26 cellular contexts compared by ENCODE assay signal in the genomic region with DNA sequence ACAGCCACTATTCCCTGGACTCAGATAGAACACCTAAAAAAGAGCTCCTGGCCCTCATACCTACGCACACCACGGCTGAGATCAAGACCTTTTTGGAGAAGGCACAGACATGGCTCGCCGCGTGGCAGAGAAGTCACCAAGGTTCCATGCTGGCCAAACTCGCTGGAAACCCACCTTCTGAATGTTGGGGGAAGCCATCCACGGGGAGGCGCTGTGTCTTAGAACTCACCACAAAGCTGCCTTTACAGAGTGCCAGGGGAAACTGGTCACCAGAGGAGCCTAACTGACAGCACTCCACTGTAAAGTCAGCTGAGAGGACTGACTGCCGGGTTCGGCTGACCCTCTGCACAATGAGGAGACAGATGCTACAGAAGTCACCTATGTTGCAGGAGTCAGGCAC.
DNase-seq lines count a peak whose midpoint lies in the region; ATAC-seq, FAIRE-seq and TF ChIP-seq lines count a peak whose summit lies in the region.
"Had no signal": no experiment of that assay in that cellular context is flagged by ENCODE, and none has a peak within 500 bp of the region (broad histone marks: within the 10 kb centered on the region; RNA-seq: fewer than 3 reads in every experiment).

No MANE protein-coding gene starts in this region.

- CTCF ChIA-PET in HepG2 (lab: Yijun Ruan, JAX; ENCODE audit: low intra/inter-chr PET ratio, low total read pairs), result no interaction called here
- CTCF ChIA-PET in OCI-LY7 (lab: Charles Lee; ENCODE audit: unreplicated experiment), result no interaction called here

- no peaks in the 10 kb centered on the region for H3K9me2 ChIP-seq in OCI-LY7 (ENCODE audit: insufficient read depth, low read length)

- H3K27me3 ChIP-seq in HepG2 (ENCODE audit: control insufficient read depth in 1 of 2, insufficient read depth in 2 of 2, low read length in 2 of 2) (no peaks in the 10 kb centered on the region), right lobe of liver (no peaks in the 10 kb centered on the region)

- H3K4me2 ChIP-seq in HepG2 (ENCODE audit: low read depth, low read length) (no peak overlapping the region), OCI-LY7 (ENCODE audit: low read length) (no peak overlapping the region)
- H3K4me2 ChIP-seq: smooth muscle cell had no signal

- BruUV-seq in HepG2 (replicated peaks; lab: Mats Ljungman, UMichigan), result no TSS peak
- no TSS peak for BruUV-seq in OCI-LY7 (replicated peaks; lab: Mats Ljungman, UMichigan)

- H3K79me2 ChIP-seq in HepG2 (ENCODE audit: insufficient read depth, low read length) (no peaks in the 10 kb centered on the region), OCI-LY7 (ENCODE audit: insufficient read depth, low read depth, low read length) (no peaks in the 10 kb centered on the region)

- WGBS in HepG2 (ENCODE audit: low lambda C conversion rate), result 51% methylated on average over 7 of the region's 10 CpGs
- 82% methylated on average over 4 of the region's 10 CpGs for WGBS in right lobe of liver (ENCODE audit: insufficient coverage, low coverage, low lambda C conversion rate, missing lambda C conversion rate)

- no peaks in the 10 kb centered on the region for H4K20me1 ChIP-seq in HepG2 (ENCODE audit: insufficient read depth, low read length)
- no peaks in the 10 kb centered on the region for H4K20me1 ChIP-seq in OCI-LY7 (ENCODE audit: insufficient read depth, low read length)

- no peak for DNase-seq in HepG2 (ENCODE audit: low spot score)
- DNase-seq in right lobe of liver, result no peak
- DNase-seq in OCI-LY7 (ENCODE audit: low spot score), result no peak
- no peak for DNase-seq in epithelial cell of esophagus (ENCODE audit: low read depth)
- no peak for DNase-seq in retinal pigment epithelial cell (ENCODE audit: low read depth)
- DNase-seq in NCI-H1930 (lab: John Stamatoyannopoulos, UW), result no peak
- DNase-seq: activated CD4-positive, alpha-beta T cell treated with anti-CD3 and anti-CD28 coated beads, Interleukin-2, amount 50 U/mL, for 4 hours; activated CD8-positive, alpha-beta memory T cell treated with anti-CD3 and anti-CD28 coated beads, Interleukin-2, amount 50 U/mL, for 4 hours; COR-L47; cortex of kidney; DND-41; head of caudate nucleus; immature natural killer cell; KG1; left ventricle myocardium inferior; naive thymus-derived CD4-positive, alpha-beta T cell; NCI-H1694 treated with DMSO at 0.1 percent for 48 hours; NCI-H69; OCI-M1; stimulated activated CD4-positive, alpha-beta T cell treated with anti-CD3 and anti-CD28 coated beads, Interleukin-2, amount 100 ng/mL, for 24 hours had no signal

- in situ Hi-C loops in HepG2 (cut with HindIII; ENCODE audit: extremely low pct_ligation_motif_present, low pct_unique_long_range_greater_than_20kb), result no loop called here

- no peak for TF ChIP-seq RAD21 in HepG2 (CRISPR knock-in tag; IDR thresholded peaks at IDR 0.05)

- TF ChIP-seq EP300 in HepG2 (IDR thresholded peaks at IDR 0.05; ENCODE audit: low read depth in 2 of 2, low read length in 2 of 2) (no peak), HepG2 (CRISPR knock-in tag; IDR thresholded peaks at IDR 0.05; ENCODE audit: borderline replicate concordance) (no peak)

- H3K36me3 ChIP-seq in HepG2 (replicated peaks in 1 of 2; ENCODE audit: control insufficient read depth in 1 of 2, insufficient read depth in 2 of 2, low read length in 2 of 2) (no peaks in the 10 kb centered on the region), right lobe of liver (peaks cover 0 to 4% (median 1%) of the 10 kb centered on the region in 4 donors), OCI-LY7 (ENCODE audit: insufficient read depth, low read length) (peaks cover 6% of the 10 kb centered on the region; the same call in 1 of the 2 replicates)
- H3K36me3 ChIP-seq: cardiac muscle cell had no signal

- H3K4me3 ChIP-seq in HepG2 (replicated peaks in 1 of 3; ENCODE audit: insufficient read depth in 1 of 3, low read depth in 2 of 3, low read length in 3 of 3) (no peak overlapping the region), right lobe of liver (no peak overlapping the region), OCI-LY7 (ENCODE audit: low read depth, low read length, poor library complexity, severe bottlenecking) (no peak overlapping the region), epithelial cell of esophagus (ENCODE audit: low read length) (no peak overlapping the region), retinal pigment epithelial cell (ENCODE audit: low read length) (no peak overlapping the region)
- H3K4me3 ChIP-seq: cardiac muscle cell, left ventricle myocardium inferior, smooth muscle cell had no signal

- intact Hi-C loops in HepG2 (cut with micrococcal nuclease; ENCODE audit: unreplicated experiment), result no loop called here
- intact Hi-C loops in right lobe of liver (cut with DNase I), result no loop called here
- intact Hi-C loops in OCI-LY7 (cut with micrococcal nuclease; ENCODE audit: unreplicated experiment), result no loop called here

- no peak overlapping the region for H3K9ac ChIP-seq in HepG2 (ENCODE audit: insufficient read depth, low read depth, low read length)

- TF ChIP-seq CTCF in HepG2 (CRISPR knock-in tag; IDR thresholded peaks at IDR 0.05) (peak; percentile 48), right lobe of liver (IDR thresholded peaks at IDR 0.05) (no peak), OCI-LY7 (conservative IDR thresholded peaks at IDR 0.05; ENCODE audit: low read length) (peak; percentile 32; the same call in 1 of the 2 replicates), epithelial cell of esophagus (IDR thresholded peaks at IDR 0.05; ENCODE audit: insufficient read depth, low read depth, low read length, missing control alignments) (peak; percentile 4), retinal pigment epithelial cell (conservative IDR thresholded peaks at IDR 0.05; ENCODE audit: low read depth, low read length) (peak; percentile 23)

- H3K27ac ChIP-seq in HepG2 (ENCODE audit: extremely low read length, insufficient read depth, low read length) (no peak overlapping the region), right lobe of liver (no peak overlapping the region), OCI-LY7 (ENCODE audit: low read depth, low read length, poor library complexity, severe bottlenecking) (no peak overlapping the region)
- H3K27ac ChIP-seq: cardiac muscle cell, left ventricle myocardium inferior had no signal

- H3K9me3 ChIP-seq in HepG2 (ENCODE audit: low read length) (no peaks in the 10 kb centered on the region), right lobe of liver (no peaks in the 10 kb centered on the region), OCI-LY7 (ENCODE audit: low read length) (no peaks in the 10 kb centered on the region)
- H3K9me3 ChIP-seq: left ventricle myocardium inferior had no signal

- H2AFZ ChIP-seq in HepG2 (ENCODE audit: low read length) (no peak overlapping the region), OCI-LY7 (ENCODE audit: low read length) (no peak overlapping the region)

- POLR2A ChIA-PET in HepG2 (lab: Yijun Ruan, JAX) (no interaction called here), OCI-LY7 (lab: Charles Lee) (interaction anchor here (0.9 kb wide), 1 partner anchor 12 kb away, joined by 3 read pairs; no protein-coding TSS in a partner anchor)

- ATAC-seq in HepG2 (peak; percentile 65), right lobe of liver (no peak), GM21825 (IDR thresholded peaks at IDR 0.05; ENCODE audit: unreplicated experiment) (no peak), GM18861 (IDR thresholded peaks at IDR 0.05; ENCODE audit: unreplicated experiment) (no peak)
- ATAC-seq: naive thymus-derived CD4-positive, alpha-beta T cell had no signal

- H3K4me1 ChIP-seq in HepG2 (ENCODE audit: insufficient read depth, low read length) (no peaks in the 10 kb centered on the region), right lobe of liver (no peaks in the 10 kb centered on the region), OCI-LY7 (ENCODE audit: insufficient read depth, low read length, poor library complexity, severe bottlenecking) (no peaks in the 10 kb centered on the region)
- H3K4me1 ChIP-seq: left ventricle myocardium inferior had no signal

- FAIRE-seq in HepG2 (lab: Jason Lieb, UNC), result no peak
- FAIRE-seq: A204.1, endothelial cell of umbilical vein had no signal

- TF ChIP-seq POLR2A in HepG2 (IDR thresholded peaks at IDR 0.05; ENCODE audit: insufficient read depth in 1 of 2, low read depth in 2 of 2, low read length in 2 of 2), result no peak
- no peak for TF ChIP-seq POLR2A in right lobe of liver (IDR thresholded peaks at IDR 0.05)

TF ChIP-seq in HepG2, 621 proteins besides CTCF, POLR2A, EP300 and RAD21:
- TF ChIP-seq STAG1 (CRISPR knock-in tag; IDR thresholded peaks at IDR 0.05), result peak; percentile 9; the same call in 1 of the 2 replicates
- peak; percentile 7; the same call in 1 of the 2 replicates for TF ChIP-seq SMC3 (IDR thresholded peaks at IDR 0.05; ENCODE audit: low read length)
- no peak for TF ChIP-seq JARID2 (CRISPR knock-in tag; IDR thresholded peaks at IDR 0.05; ENCODE audit: insufficient replicate concordance)

Comparison
In these comparisons a context has a peak if more than half of its experiments do, and no peak if none do; other contexts are left out.
1. CTCF ChIP-seq: peak in HepG2 (single experiment), OCI-LY7 (single experiment), epithelial cell of esophagus (single experiment) and retinal pigment epithelial cell (single experiment); none in right lobe of liver (0 of 4).